20 cellular contexts compared by ENCODE assay signal in genomic region chr4:121784401-121784800, GRCh38. TPM values are rescaled to one million over a fixed set of nuclear protein-coding genes. Genes with fewer than 3 reads are reported as not detected.
"Had no signal": no experiment of that assay in that cellular context is flagged by ENCODE, and none has a peak within 500 bp of the region (broad histone marks: within the 10 kb centered on the region; RNA-seq: fewer than 3 reads in every experiment).

No MANE protein-coding gene starts in this region.

- H3K9ac ChIP-seq: neural progenitor cell had no signal

- H3K36me3 Mint-ChIP-seq: activated naive CD8-positive, alpha-beta T cell treated with anti-CD3 and anti-CD28 coated beads for 36 hours; naive B cell; neural progenitor cell had no signal

- H3K4me2 ChIP-seq: neural progenitor cell had no signal

- H3K4me3 ChIP-seq: heart left ventricle, lung, neural progenitor cell, ovary, sigmoid colon, stomach, thoracic aorta had no signal

- H3K27ac ChIP-seq: neural progenitor cell, ovary, stomach, thoracic aorta had no signal

- H3K27ac Mint-ChIP-seq: activated CD4-positive, alpha-beta T cell treated with anti-CD3 and anti-CD28 coated beads, Interleukin-2, amount 10 ng/mL, durations not matched to agents 7 days and 5 days; activated naive CD8-positive, alpha-beta T cell treated with anti-CD3 and anti-CD28 coated beads for 36 hours; activated T-cell treated with anti-CD3 and anti-CD28 coated beads, Interleukin-2, amount 50 U/mL, for 72 hours; dendritic cell treated with granulocyte-macrophage colony-stimulating factor and Interleukin-4, amounts not matched to agents 40 ng/mL and 50 ng/mL, for 4 days; neural progenitor cell; T-helper 2 cell treated with Interferon-gamma antibody and Interleukin-4, amounts not matched to agents 5 μg/mL and 100 μg/mL, for 36 hours had no signal

- H3K9me3 ChIP-seq: ovary, sigmoid colon, thoracic aorta had no signal

- ATAC-seq: activated T-cell treated with anti-CD3 and anti-CD28 coated beads, Interleukin-2, amount 50 U/mL, for 72 hours had no signal

- H3K9me3 Mint-ChIP-seq: dendritic cell treated with granulocyte-macrophage colony-stimulating factor and Interleukin-4, amounts not matched to agents 40 ng/mL and 50 ng/mL, for 4 days; neural progenitor cell; T-helper 2 cell treated with Interferon-gamma antibody and Interleukin-4, amounts not matched to agents 5 μg/mL and 100 μg/mL, for 36 hours had no signal

- H3K4me1 ChIP-seq: neural progenitor cell, stomach had no signal

- DNase-seq: activated CD4-positive, alpha-beta T cell treated with anti-CD3 and anti-CD28 coated beads, Interleukin-2, amount 10 ng/mL, durations not matched to agents 7 days and 5 days; activated CD4-positive, CD25-positive, alpha-beta regulatory T cell; activated CD8-positive, alpha-beta memory T cell treated with anti-CD3 and anti-CD28 coated beads, Interleukin-2, amount 50 U/mL, for 48 hours; activated gamma-delta T cell treated with Interleukin-2 at 50 U/mL for 16 hours; activated naive CD8-positive, alpha-beta T cell treated with anti-CD3 and anti-CD28 coated beads for 36 hours; activated T-cell treated with anti-CD3 and anti-CD28 coated beads, Interleukin-2, amount 50 U/mL, for 72 hours; cerebellar nuclear complex; effector memory CD4-positive, alpha-beta T cell; heart left ventricle; naive B cell; ovary; stimulated activated CD4-positive, alpha-beta T cell treated with anti-CD3 and anti-CD28 coated beads, Interleukin-12 subunit alpha, Interleukin-12 subunit beta, amount 100 ng/mL, for 4 hours; stimulated activated CD4-positive, alpha-beta T cell treated with anti-CD3 and anti-CD28 coated beads, Interleukin-2, amount 100 ng/mL, for 24 hours; stomach had no signal

- H3K36me3 ChIP-seq: heart left ventricle, neural progenitor cell, ovary, sigmoid colon, stomach, thoracic aorta had no signal

- H3K27me3 ChIP-seq: neural progenitor cell, ovary, sigmoid colon had no signal

- H3K4me1 Mint-ChIP-seq: naive B cell, neural progenitor cell had no signal

- H2AFZ ChIP-seq: neural progenitor cell had no signal

- H3K4me3 Mint-ChIP-seq: activated CD4-positive, alpha-beta T cell treated with anti-CD3 and anti-CD28 coated beads, Interleukin-2, amount 10 ng/mL, durations not matched to agents 7 days and 5 days; activated naive CD8-positive, alpha-beta T cell treated with anti-CD3 and anti-CD28 coated beads for 36 hours; activated T-cell treated with anti-CD3 and anti-CD28 coated beads, Interleukin-2, amount 50 U/mL, for 72 hours; dendritic cell treated with granulocyte-macrophage colony-stimulating factor and Interleukin-4, amounts not matched to agents 40 ng/mL and 50 ng/mL, for 4 days; naive B cell; neural progenitor cell; T-helper 2 cell treated with Interferon-gamma antibody and Interleukin-4, amounts not matched to agents 5 μg/mL and 100 μg/mL, for 36 hours had no signal

RNA-seq across cellular contexts. Expression of gene SMIM43, which starts 19.4 kb away (rescaled TPM):
- total RNA-seq: activated CD4-positive, alpha-beta T cell treated with anti-CD3 and anti-CD28 coated beads, Interleukin-2, amount 10 ng/mL, durations not matched to agents 7 days and 5 days; activated naive CD8-positive, alpha-beta T cell treated with anti-CD3 and anti-CD28 coated beads for 36 hours; activated T-cell treated with anti-CD3 and anti-CD28 coated beads, Interleukin-2, amount 50 U/mL, for 72 hours; thoracic aorta had no signal
